In the genomic region with DNA sequence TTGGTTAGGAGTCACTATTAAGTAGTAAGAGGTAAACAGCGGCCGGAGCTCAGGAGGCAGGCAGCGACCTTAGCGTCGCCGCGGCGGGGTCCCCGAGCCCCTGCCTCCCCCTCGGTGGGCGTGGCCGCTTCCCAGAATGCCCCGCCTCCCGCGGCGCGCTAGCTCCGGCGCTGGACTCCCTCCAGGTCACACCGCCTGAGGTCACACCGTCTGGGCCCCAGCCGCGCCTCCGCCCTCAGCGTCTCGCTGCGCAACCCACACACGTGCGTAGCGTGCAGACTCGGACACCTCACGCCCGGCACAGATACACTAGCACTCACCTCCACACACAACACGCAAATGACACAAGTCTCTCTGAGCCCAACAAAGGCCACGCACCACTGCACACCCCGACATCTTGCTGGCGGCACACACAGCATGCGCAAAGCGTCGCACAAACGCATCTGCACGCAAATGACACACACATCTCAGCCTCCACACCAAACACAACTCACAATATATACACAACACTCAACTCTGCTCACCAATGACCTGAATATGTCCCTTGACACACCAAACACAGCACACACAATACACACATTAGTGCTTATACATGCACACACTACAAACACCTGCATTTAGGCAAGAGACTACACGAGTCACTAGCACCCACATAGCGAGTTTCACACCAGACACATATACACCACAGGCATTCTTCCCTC, we compare ENCODE assay signal across 9 cellular contexts. TPM values are rescaled to one million over a fixed set of nuclear protein-coding genes. Genes with fewer than 3 reads are reported as not detected.
DNase-seq lines count a peak whose midpoint lies in the region; ATAC-seq and TF ChIP-seq lines count a peak whose summit lies in the region.
"Had no signal": no experiment of that assay in that cellular context is flagged by ENCODE, and none has a peak within 500 bp of the region (broad histone marks: within the 10 kb centered on the region; RNA-seq: fewer than 3 reads in every experiment).

No MANE protein-coding gene starts in this region.

- no peak overlapping the region for H3K27ac ChIP-seq in esophagus squamous epithelium
- H3K27ac ChIP-seq in left lung: no peak overlapping the region
- H3K27ac ChIP-seq in subcutaneous abdominal adipose tissue (ENCODE audit: low read depth, low read length): no peak overlapping the region
- no peak overlapping the region for H3K27ac ChIP-seq in SJCRH30

- H3K4me1 ChIP-seq in esophagus squamous epithelium (peaks cover 15 to 46% (median 27%) of the 10 kb centered on the region in 3 donors), left lung (no peaks in the 10 kb centered on the region), subcutaneous abdominal adipose tissue (ENCODE audit: control insufficient read depth in 5 of 5, insufficient read depth in 5 of 5, low read length in 5 of 5) (peaks cover 0 to 13% (median 8%) of the 10 kb centered on the region in 5 donors), SJCRH30 (peaks cover 5% of the 10 kb centered on the region)

- WGBS in esophagus squamous epithelium, 2 donors: 45 to 51% methylated on average over 14 to 16 of the region's 44 CpGs

- ATAC-seq in left lung: peak; percentile 89
- no peak for ATAC-seq in HG02938 (IDR thresholded peaks at IDR 0.05; ENCODE audit: unreplicated experiment)
- ATAC-seq in HG02798 (IDR thresholded peaks at IDR 0.05; ENCODE audit: poor library complexity, unreplicated experiment): no peak

- H3K9me3 ChIP-seq in esophagus squamous epithelium (no peaks in the 10 kb centered on the region), left lung (no peaks in the 10 kb centered on the region), subcutaneous abdominal adipose tissue (ENCODE audit: control insufficient read depth in 5 of 5, low read length in 5 of 5) (no peaks in the 10 kb centered on the region), SJCRH30 (replicated peaks) (no peaks in the 10 kb centered on the region)

- H3K4me3 ChIP-seq in esophagus squamous epithelium (peak overlapping the region in 3 of 4 donors; percentile 2 to 54 (median 21)), left lung (peak overlapping the region; percentile 5 to 14), subcutaneous abdominal adipose tissue (ENCODE audit: low read depth in 1 of 5, low read length in 5 of 5) (peak overlapping the region; percentile 23 to 38 (median 33)), SJCRH30 (no peak overlapping the region)

- TF ChIP-seq CTCF in esophagus squamous epithelium (IDR thresholded peaks at IDR 0.05): no peak
- no peak for TF ChIP-seq CTCF in left lung (IDR thresholded peaks at IDR 0.05)

- intact Hi-C loops in esophagus squamous epithelium (cut with DNase I): no loop called here
- intact Hi-C loops in left lung (cut with DNase I): no loop called here

- H3K9ac ChIP-seq in subcutaneous abdominal adipose tissue (ENCODE audit: low read length in 5 of 5): peak overlapping the region in 1 of 5 donors; percentile 14

- no peak for TF ChIP-seq POLR2A in esophagus squamous epithelium (IDR thresholded peaks at IDR 0.05)

- H3K27me3 ChIP-seq in esophagus squamous epithelium (peaks cover 0 to 11% (median 0%) of the 10 kb centered on the region in 4 donors), left lung (peaks cover 0 to 27% of the 10 kb centered on the region in 2 donors), subcutaneous abdominal adipose tissue (ENCODE audit: control insufficient read depth in 5 of 5, insufficient read depth in 4 of 5, low read length in 5 of 5) (peaks cover 0 to 2% (median 0%) of the 10 kb centered on the region in 5 donors), SJCRH30 (no peaks in the 10 kb centered on the region)

- DNase-seq in NCI-H69 (lab: John Stamatoyannopoulos, UW): peak; percentile 96
- DNase-seq in esophagus squamous epithelium (lab: John Stamatoyannopoulos, UW): no peak
- DNase-seq in left lung: peak; percentile 81 to 87
- DNase-seq in SJCRH30: no peak
- no peak for DNase-seq in NCI-H1930 (lab: John Stamatoyannopoulos, UW)
- DNase-seq: NCI-H1092 treated with DMSO at 0.1 percent for 48 hours had no signal

- H3K36me3 ChIP-seq in esophagus squamous epithelium: no peaks in the 10 kb centered on the region
- H3K36me3 ChIP-seq in left lung: no peaks in the 10 kb centered on the region
- H3K36me3 ChIP-seq in subcutaneous abdominal adipose tissue (ENCODE audit: control insufficient read depth in 5 of 5, insufficient read depth in 5 of 5, low read length in 5 of 5): no peaks in the 10 kb centered on the region
- H3K36me3 ChIP-seq in SJCRH30: no peaks in the 10 kb centered on the region

RNA-seq across cellular contexts. Expression of a gene that starts 17.6 kb away (rescaled TPM):
- total RNA-seq in esophagus squamous epithelium (100 to 1,000 TPM in 2 of 4 donors, 10 to 100 TPM in 2; 86.8 to 209 (median 131) TPM), left lung (100 to 1,000 TPM in 1 of 2 donors, 10 to 100 TPM in 1; 66.9 to 240 TPM)
- total RNA-seq in SJCRH30 (2014; rRNA removed; shearing (Covaris generic)): 56.1 and 57.8 TPM in 2 replicates

RNA-seq across cellular contexts. Expression of a gene that starts 36.7 kb away (rescaled TPM):
- total RNA-seq in esophagus squamous epithelium: under 1 TPM in 3 of 4 donors, not detected in 1; 0.11 to 0.76 (median 0.18) TPM
- under 1 TPM; 0.26 to 0.37 TPM for total RNA-seq in left lung
- total RNA-seq in SJCRH30 (2014; rRNA removed; shearing (Covaris generic)): not detected in 2 replicates

Comparison
In these comparisons a context has a peak if more than half of its experiments do, and no peak if none do; other contexts are left out.
1. DNase-seq: peak in NCI-H69 (single experiment) and left lung (2 of 2); none in esophagus squamous epithelium (single experiment), SJCRH30 (0 of 2) and NCI-H1930 (0 of 2).